31 cellular contexts compared by ENCODE assay signal in genomic region chr2:104878863-104879512, GRCh38. TPM values are rescaled to one million over a fixed set of nuclear protein-coding genes. Genes with fewer than 3 reads are reported as not detected.
"Had no signal": no experiment of that assay in that cellular context is flagged by ENCODE, and none has a peak within 500 bp of the region (broad histone marks: within the 10 kb centered on the region; RNA-seq: fewer than 3 reads in every experiment).

No MANE protein-coding gene starts in this region.

- DNase-seq: cortex of kidney; effector CD4-positive, alpha-beta T cell; foreskin keratinocyte; heart left ventricle; kidney; naive B cell; right cardiac atrium; small intestine; stimulated activated CD4-positive, alpha-beta T cell treated with anti-CD3 and anti-CD28 coated beads, Interleukin-15, amount 100 ng/mL, for 24 hours; stimulated activated CD4-positive, alpha-beta T cell treated with anti-CD3 and anti-CD28 coated beads, Interleukin-4, amount 100 ng/mL, for 1 hour; stimulated activated CD8-positive, alpha-beta memory T cell treated with anti-CD3 and anti-CD28 coated beads, Interleukin-4, amount 100 ng/mL, for 48 hours; stimulated activated naive CD4-positive, alpha-beta T cell treated with Interleukin-2 at 50 U/mL for 16 hours; stomach; thyroid gland; trophoblast cell had no signal

- H3K9ac ChIP-seq: parathyroid adenoma had no signal

- H3K4me2 ChIP-seq: hepatocyte had no signal

- H3K36me3 Mint-ChIP-seq: memory B cell; natural killer cell treated with Interleukin-12 subunit alpha and Interleukin-12 subunit beta and Interleukin-15 and Interleukin-18, amount 100 ng/mL, for 72 hours had no signal

- H3K79me2 ChIP-seq: hepatocyte, parathyroid adenoma had no signal

- FAIRE-seq: kidney, small intestine had no signal

- ATAC-seq: foreskin keratinocyte, gastroesophageal sphincter, heart left ventricle, left lobe of liver, right cardiac atrium had no signal

- H3K9me3 ChIP-seq: esophagus muscularis mucosa, gastroesophageal sphincter, heart left ventricle, stomach, thyroid gland had no signal

- H3K27ac Mint-ChIP-seq: memory B cell; naive B cell; natural killer cell treated with Interleukin-12 subunit alpha and Interleukin-12 subunit beta and Interleukin-15 and Interleukin-18, amount 100 ng/mL, for 72 hours; progenitor cell of endocrine pancreas had no signal

- H3K36me3 ChIP-seq: esophagus muscularis mucosa, gastroesophageal sphincter, heart left ventricle, stomach, thyroid gland had no signal

- H3K4me3 ChIP-seq: esophagus muscularis mucosa, gastroesophageal sphincter, heart left ventricle, hepatocyte, lung, stomach, thyroid gland had no signal

- H3K4me1 Mint-ChIP-seq: memory B cell, naive B cell had no signal

- H3K4me1 ChIP-seq: esophagus muscularis mucosa, foreskin keratinocyte, gastroesophageal sphincter, heart left ventricle, parathyroid adenoma, thyroid gland had no signal

- H3K9me3 Mint-ChIP-seq: memory B cell; natural killer cell treated with Interleukin-12 subunit alpha and Interleukin-12 subunit beta and Interleukin-15 and Interleukin-18, amount 100 ng/mL, for 72 hours; neural crest cell had no signal

- H3K4me3 Mint-ChIP-seq: memory B cell; naive B cell; natural killer cell treated with Interleukin-12 subunit alpha and Interleukin-12 subunit beta and Interleukin-15 and Interleukin-18, amount 100 ng/mL, for 72 hours; neural crest cell had no signal

- H2AFZ ChIP-seq: hepatocyte, parathyroid adenoma had no signal

- H3K27ac ChIP-seq: epithelial cell of prostate, esophagus muscularis mucosa, foreskin keratinocyte, gastroesophageal sphincter, heart left ventricle, hepatocyte, parathyroid adenoma, stomach, thyroid gland had no signal

RNA-seq across cellular contexts. Expression of gene POU3F3, which starts 25.1 kb away (rescaled TPM):
- total RNA-seq: dermis microvascular lymphatic vessel endothelial cell; fibroblast of lung; foreskin keratinocyte; hepatocyte; left lobe of liver; liver; mononuclear cell; natural killer cell treated with Interleukin-12 subunit alpha and Interleukin-12 subunit beta and Interleukin-15 and Interleukin-18, amount 100 ng/mL, for 72 hours; progenitor cell of endocrine pancreas had no signal
- polyA plus RNA-seq: foreskin keratinocyte, hepatocyte, liver, lung, urinary bladder had no signal
